In the genomic region with DNA sequence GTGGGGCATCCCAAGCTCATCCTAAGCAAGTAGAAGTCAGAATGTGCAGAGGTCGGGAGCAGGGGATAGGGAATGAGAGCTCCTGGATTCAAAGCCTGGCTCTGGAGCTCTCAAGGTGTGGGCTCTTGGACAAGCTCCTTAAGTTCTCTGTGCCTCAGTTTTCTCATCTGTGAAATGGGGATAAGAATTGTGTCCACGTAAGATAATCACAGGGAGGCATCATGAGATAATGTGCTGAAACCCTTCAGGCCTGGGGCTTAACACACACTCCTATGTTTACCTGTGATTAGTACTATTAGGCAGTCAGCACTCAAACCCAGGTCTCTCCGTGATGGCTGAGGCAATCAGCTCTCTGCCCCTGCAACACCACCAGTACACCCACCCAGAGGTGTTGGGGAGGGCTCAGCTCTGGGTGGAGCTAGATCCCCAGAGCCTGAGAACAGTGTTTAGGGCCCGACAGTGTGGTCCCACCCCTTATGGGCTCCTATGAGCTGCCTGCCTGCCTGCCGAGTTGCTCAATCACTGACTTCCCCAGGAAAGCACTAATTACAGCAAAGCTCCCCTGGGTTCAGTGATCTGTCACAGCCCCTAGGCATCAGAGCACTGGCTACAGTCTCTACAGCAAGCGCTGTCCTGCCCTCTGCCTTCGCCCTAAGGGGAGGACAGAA, we compare ENCODE assay signal across 13 cellular contexts. TPM values are rescaled to one million over a fixed set of nuclear protein-coding genes. Genes with fewer than 3 reads are reported as not detected.
A peak's percentile ranks its signal among the peaks of the same experiment; 100 is the strongest.
DNase-seq lines count a peak whose midpoint lies in the region; TF ChIP-seq lines count a peak whose summit lies in the region.
"Had no signal": no experiment of that assay in that cellular context is flagged by ENCODE, and none has a peak within 500 bp of the region (broad histone marks: within the 10 kb centered on the region; RNA-seq: fewer than 3 reads in every experiment).

No MANE protein-coding gene starts in this region.

- no peak overlapping the region for H4K8ac ChIP-seq in neuronal stem cell (ENCODE audit: low read depth, low read length)

- H3K27me3 ChIP-seq in neuronal stem cell (ENCODE audit: control insufficient read depth in 3 of 3, insufficient read depth in 3 of 3, low read depth in 1 of 3, low read length in 3 of 3) (peaks cover 0 to 27% (median 5%) of the 10 kb centered on the region in 3 experiments), BE2C (no peaks in the 10 kb centered on the region; the same call in 1 of the 2 replicates)
- H3K27me3 ChIP-seq: Peyer's patch had no signal

- no peak overlapping the region for H2BK120ac ChIP-seq in neuronal stem cell (ENCODE audit: low read depth, low read length)

- no peak overlapping the region for H4K91ac ChIP-seq in neuronal stem cell (ENCODE audit: low read depth, low read length, poor library complexity)

- no peak overlapping the region for H2AFZ ChIP-seq in neuronal stem cell (ENCODE audit: low read length)

- H3K9me3 ChIP-seq in HEK293 (ENCODE audit: control insufficient read depth, insufficient read depth, low read depth, low read length), result no peaks in the 10 kb centered on the region
- H3K9me3 ChIP-seq in neuronal stem cell (replicated peaks in 1 of 2; ENCODE audit: control insufficient read depth in 2 of 2, insufficient read depth in 1 of 2, low read depth in 1 of 2, low read length in 2 of 2), result no peaks in the 10 kb centered on the region
- no peaks in the 10 kb centered on the region for H3K9me3 ChIP-seq in BE2C
- H3K9me3 ChIP-seq: Peyer's patch had no signal

- no peaks in the 10 kb centered on the region for H3K36me3 ChIP-seq in HEK293 (ENCODE audit: control insufficient read depth in 2 of 2, insufficient read depth in 1 of 2, low read length in 2 of 2)
- no peaks in the 10 kb centered on the region for H3K36me3 ChIP-seq in neuronal stem cell (replicated peaks in 1 of 2; ENCODE audit: control insufficient read depth in 2 of 2, insufficient read depth in 2 of 2, low read length in 2 of 2)
- H3K36me3 ChIP-seq in BE2C, result no peaks in the 10 kb centered on the region
- H3K36me3 ChIP-seq: Peyer's patch had no signal

- no peak overlapping the region for H3K9ac ChIP-seq in neuronal stem cell (ENCODE audit: low read depth, low read length, poor library complexity)

- no peak overlapping the region for H3K14ac ChIP-seq in neuronal stem cell (ENCODE audit: low read length)

- H3K4me1 ChIP-seq in HEK293 (ENCODE audit: control insufficient read depth, insufficient read depth, low read length) (peaks cover 10% of the 10 kb centered on the region), neuronal stem cell (ENCODE audit: control insufficient read depth in 2 of 2, insufficient read depth in 1 of 2, low read depth in 1 of 2, low read length in 2 of 2) (peaks cover 3 to 4% of the 10 kb centered on the region in 2 donors), BE2C (no peaks in the 10 kb centered on the region)

- peak overlapping the region; percentile 36 for H3K18ac ChIP-seq in neuronal stem cell (ENCODE audit: low read length)

- no peaks in the 10 kb centered on the region for H3K79me1 ChIP-seq in neuronal stem cell (ENCODE audit: low read depth, low read length)

- CTCF ChIA-PET in HEK293 (lab: Yijun Ruan, JAX) (interaction anchor here (0.6 to 0.8 kb wide), 2 partner anchors 11 to 32 kb away, joined by 3 read pairs; no protein-coding TSS in a partner anchor), RWPE1 (lab: Yijun Ruan, JAX) (interaction anchor here (0.6 to 1.1 kb wide), 2 partner anchors 283 to 827 kb away, joined by 3 read pairs; no protein-coding TSS in a partner anchor)

- no peak overlapping the region for H3K23ac ChIP-seq in neuronal stem cell (ENCODE audit: low read depth, low read length, poor library complexity)

- no peak overlapping the region for H3K4ac ChIP-seq in neuronal stem cell (ENCODE audit: low read length)

- H3K4me3 ChIP-seq in HEK293 (ENCODE audit: low read depth, low read length), result no peak overlapping the region
- no peak overlapping the region for H3K4me3 ChIP-seq in fibroblast of mammary gland (ENCODE audit: control insufficient read depth, low read depth, low read length)
- no peak overlapping the region for H3K4me3 ChIP-seq in neuronal stem cell (ENCODE audit: low read length in 2 of 2)
- no peak overlapping the region for H3K4me3 ChIP-seq in BE2C (ENCODE audit: low read depth, low read length)
- H3K4me3 ChIP-seq: Peyer's patch had no signal

- no peak overlapping the region for H2BK5ac ChIP-seq in neuronal stem cell (ENCODE audit: low read length)

- no peak overlapping the region for H2BK12ac ChIP-seq in neuronal stem cell (ENCODE audit: low read length)

- no CpG with 5 or more reads among the region's 7 CpGs for WGBS in neuronal stem cell (ENCODE audit: extremely low coverage in 2 of 2, insufficient read length in 2 of 2, insufficient replicate concordance in 1 of 2), 2 donors

- DNase-seq in RWPE1 (ENCODE audit: low spot score), result peak; percentile 56
- DNase-seq in fibroblast of mammary gland (ENCODE audit: low read depth), result peak; percentile 32
- no peak for DNase-seq in neuronal stem cell (ENCODE audit: low spot score)
- DNase-seq in BE2C, result no peak
- DNase-seq in midbrain (lab: John Stamatoyannopoulos, UW), result no peak
- no peak for DNase-seq in D341Med (ENCODE audit: low spot score)
- DNase-seq in AG20443 (ENCODE audit: low spot score), result no peak
- DNase-seq: activated CD4-positive, alpha-beta T cell treated with anti-CD3 and anti-CD28 coated beads, Interleukin-2, amount 10 ng/mL, durations not matched to agents 24 days and 14 days; activated naive CD4-positive, alpha-beta T cell treated with anti-CD3 and anti-CD28 coated beads, Interleukin-2, amount 50 U/mL, for 16 hours; DMS79; NCI-H187 treated with DMSO at 0.1 percent for 48 hours; Peyer's patch had no signal

- H2AK5ac ChIP-seq in neuronal stem cell (ENCODE audit: low read depth, low read length), result no peak overlapping the region

- no peak overlapping the region for H3K27ac ChIP-seq in HEK293 (ENCODE audit: extremely low read depth, low read depth, low read length)
- H3K27ac ChIP-seq in RWPE1, result peak overlapping the region; percentile 32
- no peak overlapping the region for H3K27ac ChIP-seq in neuronal stem cell (replicated peaks; ENCODE audit: low read length)
- H3K27ac ChIP-seq: Peyer's patch had no signal

- TF ChIP-seq CTCF in HEK293 (tag by site-specific recombination; IDR thresholded peaks at IDR 0.05) (no peak), RWPE1 (conservative IDR thresholded peaks at IDR 0.05; ENCODE audit: low read depth) (no peak), fibroblast of mammary gland (conservative IDR thresholded peaks at IDR 0.05; ENCODE audit: control insufficient read depth, insufficient read depth, low read depth, low read length) (no peak), BE2C (IDR thresholded peaks at IDR 0.05; ENCODE audit: low read depth, low read length) (no peak)

- POLR2A ChIA-PET in HEK293 (lab: Yijun Ruan, JAX), result interaction anchor here (1.0 to 3.6 kb wide), 3 partner anchors 10 to 89 kb away, joined by 3 to 10 read pairs (median 3); no protein-coding TSS in a partner anchor
- POLR2A ChIA-PET in RWPE1 (lab: Yijun Ruan, JAX; ENCODE audit: low non-redundant PET), result no interaction called here

- no peak overlapping the region for H3K4me2 ChIP-seq in neuronal stem cell (ENCODE audit: insufficient read depth, low read length, poor library complexity, severe bottlenecking)

- no peak overlapping the region for H2BK15ac ChIP-seq in neuronal stem cell (ENCODE audit: low read length)

TF ChIP-seq in HEK293, 187 proteins besides CTCF, POLR2A, EP300 and RAD21:
- TF ChIP-seq, protein P1, sequence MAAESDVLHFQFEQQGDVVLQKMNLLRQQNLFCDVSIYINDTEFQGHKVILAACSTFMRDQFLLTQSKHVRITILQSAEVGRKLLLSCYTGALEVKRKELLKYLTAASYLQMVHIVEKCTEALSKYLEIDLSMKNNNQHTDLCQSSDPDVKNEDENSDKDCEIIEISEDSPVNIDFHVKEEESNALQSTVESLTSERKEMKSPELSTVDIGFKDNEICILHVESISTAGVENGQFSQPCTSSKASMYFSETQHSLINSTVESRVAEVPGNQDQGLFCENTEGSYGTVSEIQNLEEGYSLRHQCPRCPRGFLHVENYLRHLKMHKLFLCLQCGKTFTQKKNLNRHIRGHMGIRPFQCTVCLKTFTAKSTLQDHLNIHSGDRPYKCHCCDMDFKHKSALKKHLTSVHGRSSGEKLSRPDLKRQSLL (tag by site-specific recombination; IDR thresholded peaks at IDR 0.05), result no peak
- TF ChIP-seq ZNF140 (tag by site-specific recombination; IDR thresholded peaks at IDR 0.05), result no peak
- TF ChIP-seq ZIC2 (tag by site-specific recombination; IDR thresholded peaks at IDR 0.05), result peak; percentile 17; the same call in 1 of the 2 replicates
- no peak for TF ChIP-seq IKZF3 (tag by site-specific recombination; IDR thresholded peaks at IDR 0.05)
- no peak for TF ChIP-seq ZNF202 (tag by site-specific recombination; IDR thresholded peaks at IDR 0.05; ENCODE audit: borderline replicate concordance)
- TF ChIP-seq ZNF837 (tag by site-specific recombination; IDR thresholded peaks at IDR 0.05), result no peak
- TF ChIP-seq, protein P2, sequence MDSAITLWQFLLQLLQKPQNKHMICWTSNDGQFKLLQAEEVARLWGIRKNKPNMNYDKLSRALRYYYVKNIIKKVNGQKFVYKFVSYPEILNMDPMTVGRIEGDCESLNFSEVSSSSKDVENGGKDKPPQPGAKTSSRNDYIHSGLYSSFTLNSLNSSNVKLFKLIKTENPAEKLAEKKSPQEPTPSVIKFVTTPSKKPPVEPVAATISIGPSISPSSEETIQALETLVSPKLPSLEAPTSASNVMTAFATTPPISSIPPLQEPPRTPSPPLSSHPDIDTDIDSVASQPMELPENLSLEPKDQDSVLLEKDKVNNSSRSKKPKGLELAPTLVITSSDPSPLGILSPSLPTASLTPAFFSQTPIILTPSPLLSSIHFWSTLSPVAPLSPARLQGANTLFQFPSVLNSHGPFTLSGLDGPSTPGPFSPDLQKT (IDR thresholded peaks at IDR 0.05; ENCODE audit: borderline replicate concordance, low read depth, low read length), result no peak
TF ChIP-seq in HEK293: peak in this region for 1.

RNA-seq across cellular contexts. Expression of a gene that starts 6.3 kb away (rescaled TPM):
- 8.4 TPM for polyA plus RNA-seq in neuronal stem cell (2013, experiment 1 of 2)
- polyA plus RNA-seq in neuronal stem cell (2013, experiment 2 of 2), result 8.4 TPM
- 0.40 TPM for polyA plus RNA-seq in BE2C (2012; ENCODE audit: insufficient read depth, insufficient read length, low read depth)

Comparison
In these comparisons a context has a peak if more than half of its experiments do, and no peak if none do; other contexts are left out.
1. DNase-seq: peak in RWPE1 (single experiment) and fibroblast of mammary gland (single experiment); none in neuronal stem cell (single experiment), BE2C (single experiment), midbrain (single experiment), D341Med (single experiment) and AG20443 (single experiment).